Comparison of ENCODE assay signal across 18 cellular contexts in the genomic region with DNA sequence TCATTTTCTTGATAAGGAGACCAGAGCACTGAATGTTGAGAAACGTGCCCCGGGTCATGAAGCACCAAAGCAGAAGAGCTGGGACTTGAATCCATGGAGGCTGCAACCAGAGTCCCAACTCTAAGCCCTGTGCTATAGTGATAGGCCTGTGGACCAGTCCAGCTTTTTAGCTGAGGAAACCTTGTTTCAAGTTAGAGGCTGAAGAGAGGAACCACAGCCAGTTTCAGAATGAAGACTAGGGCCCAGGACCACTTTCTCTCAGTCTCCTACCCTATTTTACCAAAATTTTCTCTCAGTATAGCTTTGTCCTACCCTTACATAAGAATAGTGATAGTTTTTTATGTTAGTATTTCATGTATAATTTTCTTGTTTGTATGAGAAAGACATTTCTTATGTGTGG.
"Had no signal": no experiment of that assay in that cellular context is flagged by ENCODE, and none has a peak within 500 bp of the region (broad histone marks: within the 10 kb centered on the region; RNA-seq: fewer than 3 reads in every experiment).

No MANE protein-coding gene starts in this region.

- H3K9me3 ChIP-seq: left lung, sigmoid colon, suprapubic skin had no signal

- H3K9me3 Mint-ChIP-seq: nephron progenitor cell, type B pancreatic cell had no signal

- H3K27me3 Mint-ChIP-seq: activated naive CD8-positive, alpha-beta T cell; brain; type B pancreatic cell had no signal

- FAIRE-seq: keratinocyte, TTC549 had no signal

- H3K36me3 ChIP-seq: left lung, sigmoid colon, suprapubic skin had no signal

- H3K4me3 Mint-ChIP-seq: activated naive CD8-positive, alpha-beta T cell; brain; nephron progenitor cell; type B pancreatic cell had no signal

- H3K27me3 ChIP-seq: left lung, sigmoid colon, suprapubic skin had no signal

- H3K4me1 ChIP-seq: left lung, suprapubic skin had no signal

- H3K4me3 ChIP-seq: left lung, sigmoid colon, suprapubic skin had no signal

- H3K27ac ChIP-seq: left lung, suprapubic skin had no signal

- H3K27ac Mint-ChIP-seq: activated naive CD8-positive, alpha-beta T cell; brain; nephron progenitor cell; type B pancreatic cell had no signal

- H3K36me3 Mint-ChIP-seq: activated naive CD8-positive, alpha-beta T cell; brain; type B pancreatic cell had no signal

- ATAC-seq: left lung had no signal

- DNase-seq: activated CD4-positive, alpha-beta T cell treated with anti-CD3 and anti-CD28 coated beads, Interleukin-2, amount 50 U/mL, for 1 hour; activated CD4-positive, CD25-positive, alpha-beta regulatory T cell; activated effector memory CD4-positive, alpha-beta T cell treated with Interleukin-2 at 50 U/mL for 16 hours; activated T-cell treated with anti-CD3 and anti-CD28 coated beads, Interleukin-2, amount 50 U/mL, for 1 hour; amygdala; effector memory CD4-positive, alpha-beta T cell; left lung; mesendoderm; nephron progenitor cell; sigmoid colon; stimulated activated CD4-positive, alpha-beta T cell treated with anti-CD3 and anti-CD28 coated beads, Interleukin-2, amount 100 ng/mL, for 48 hours; stimulated activated naive CD4-positive, alpha-beta T cell treated with Interleukin-2 at 50 U/mL for 16 hours had no signal
